1 cellular context compared by ENCODE assay signal in genomic region chr18:5237723-5238370, GRCh38.
TF ChIP-seq lines count a peak whose summit lies in the region.

No MANE protein-coding gene starts in this region.

TF ChIP-seq in HepG2, 621 proteins besides CTCF, POLR2A, EP300 and RAD21 (continued from another document and continues in another):
- TF ChIP-seq, protein P1, sequence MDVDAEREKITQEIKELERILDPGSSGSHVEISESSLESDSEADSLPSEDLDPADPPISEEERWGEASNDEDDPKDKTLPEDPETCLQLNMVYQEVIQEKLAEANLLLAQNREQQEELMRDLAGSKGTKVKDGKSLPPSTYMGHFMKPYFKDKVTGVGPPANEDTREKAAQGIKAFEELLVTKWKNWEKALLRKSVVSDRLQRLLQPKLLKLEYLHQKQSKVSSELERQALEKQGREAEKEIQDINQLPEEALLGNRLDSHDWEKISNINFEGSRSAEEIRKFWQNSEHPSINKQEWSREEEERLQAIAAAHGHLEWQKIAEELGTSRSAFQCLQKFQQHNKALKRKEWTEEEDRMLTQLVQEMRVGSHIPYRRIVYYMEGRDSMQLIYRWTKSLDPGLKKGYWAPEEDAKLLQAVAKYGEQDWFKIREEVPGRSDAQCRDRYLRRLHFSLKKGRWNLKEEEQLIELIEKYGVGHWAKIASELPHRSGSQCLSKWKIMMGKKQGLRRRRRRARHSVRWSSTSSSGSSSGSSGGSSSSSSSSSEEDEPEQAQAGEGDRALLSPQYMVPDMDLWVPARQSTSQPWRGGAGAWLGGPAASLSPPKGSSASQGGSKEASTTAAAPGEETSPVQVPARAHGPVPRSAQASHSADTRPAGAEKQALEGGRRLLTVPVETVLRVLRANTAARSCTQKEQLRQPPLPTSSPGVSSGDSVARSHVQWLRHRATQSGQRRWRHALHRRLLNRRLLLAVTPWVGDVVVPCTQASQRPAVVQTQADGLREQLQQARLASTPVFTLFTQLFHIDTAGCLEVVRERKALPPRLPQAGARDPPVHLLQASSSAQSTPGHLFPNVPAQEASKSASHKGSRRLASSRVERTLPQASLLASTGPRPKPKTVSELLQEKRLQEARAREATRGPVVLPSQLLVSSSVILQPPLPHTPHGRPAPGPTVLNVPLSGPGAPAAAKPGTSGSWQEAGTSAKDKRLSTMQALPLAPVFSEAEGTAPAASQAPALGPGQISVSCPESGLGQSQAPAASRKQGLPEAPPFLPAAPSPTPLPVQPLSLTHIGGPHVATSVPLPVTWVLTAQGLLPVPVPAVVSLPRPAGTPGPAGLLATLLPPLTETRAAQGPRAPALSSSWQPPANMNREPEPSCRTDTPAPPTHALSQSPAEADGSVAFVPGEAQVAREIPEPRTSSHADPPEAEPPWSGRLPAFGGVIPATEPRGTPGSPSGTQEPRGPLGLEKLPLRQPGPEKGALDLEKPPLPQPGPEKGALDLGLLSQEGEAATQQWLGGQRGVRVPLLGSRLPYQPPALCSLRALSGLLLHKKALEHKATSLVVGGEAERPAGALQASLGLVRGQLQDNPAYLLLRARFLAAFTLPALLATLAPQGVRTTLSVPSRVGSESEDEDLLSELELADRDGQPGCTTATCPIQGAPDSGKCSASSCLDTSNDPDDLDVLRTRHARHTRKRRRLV (CRISPR knock-in tag; IDR thresholded peaks at IDR 0.05), result peak; percentile 63
- no peak for TF ChIP-seq ZNF513 (CRISPR knock-in tag; conservative IDR thresholded peaks at IDR 0.05)
- TF ChIP-seq ZNF24 (IDR thresholded peaks at IDR 0.05), result no peak
- TF ChIP-seq, protein P2, sequence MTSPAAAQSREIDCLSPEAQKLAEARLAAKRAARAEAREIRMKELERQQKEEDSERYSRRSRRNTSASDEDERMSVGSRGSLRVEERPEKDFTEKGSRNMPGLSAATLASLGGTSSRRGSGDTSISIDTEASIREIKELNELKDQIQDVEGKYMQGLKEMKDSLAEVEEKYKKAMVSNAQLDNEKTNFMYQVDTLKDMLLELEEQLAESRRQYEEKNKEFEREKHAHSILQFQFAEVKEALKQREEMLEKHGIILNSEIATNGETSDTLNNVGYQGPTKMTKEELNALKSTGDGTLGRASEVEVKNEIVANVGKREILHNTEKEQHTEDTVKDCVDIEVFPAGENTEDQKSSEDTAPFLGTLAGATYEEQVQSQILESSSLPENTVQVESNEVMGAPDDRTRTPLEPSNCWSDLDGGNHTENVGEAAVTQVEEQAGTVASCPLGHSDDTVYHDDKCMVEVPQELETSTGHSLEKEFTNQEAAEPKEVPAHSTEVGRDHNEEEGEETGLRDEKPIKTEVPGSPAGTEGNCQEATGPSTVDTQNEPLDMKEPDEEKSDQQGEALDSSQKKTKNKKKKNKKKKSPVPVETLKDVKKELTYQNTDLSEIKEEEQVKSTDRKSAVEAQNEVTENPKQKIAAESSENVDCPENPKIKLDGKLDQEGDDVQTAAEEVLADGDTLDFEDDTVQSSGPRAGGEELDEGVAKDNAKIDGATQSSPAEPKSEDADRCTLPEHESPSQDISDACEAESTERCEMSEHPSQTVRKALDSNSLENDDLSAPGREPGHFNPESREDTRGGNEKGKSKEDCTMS (CRISPR knock-in tag; conservative IDR thresholded peaks at IDR 0.05), result no peak
- peak; percentile 75 for TF ChIP-seq EEA1 (CRISPR knock-in tag; IDR thresholded peaks at IDR 0.05; ENCODE audit: borderline replicate concordance)
- TF ChIP-seq, protein P3, sequence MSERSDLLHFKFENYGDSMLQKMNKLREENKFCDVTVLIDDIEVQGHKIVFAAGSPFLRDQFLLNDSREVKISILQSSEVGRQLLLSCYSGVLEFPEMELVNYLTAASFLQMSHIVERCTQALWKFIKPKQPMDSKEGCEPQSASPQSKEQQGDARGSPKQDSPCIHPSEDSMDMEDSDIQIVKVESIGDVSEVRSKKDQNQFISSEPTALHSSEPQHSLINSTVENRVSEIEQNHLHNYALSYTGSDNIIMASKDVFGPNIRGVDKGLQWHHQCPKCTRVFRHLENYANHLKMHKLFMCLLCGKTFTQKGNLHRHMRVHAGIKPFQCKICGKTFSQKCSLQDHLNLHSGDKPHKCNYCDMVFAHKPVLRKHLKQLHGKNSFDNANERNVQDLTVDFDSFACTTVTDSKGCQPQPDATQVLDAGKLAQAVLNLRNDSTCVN (CRISPR knock-in tag; IDR thresholded peaks at IDR 0.05; ENCODE audit: borderline replicate concordance), result peak; percentile 42; the same call in 1 of the 2 replicates
- 0 out of 2 replicates have a peak, but pooled peaks have one; percentile 54 for TF ChIP-seq ELF3 (CRISPR knock-in tag; IDR thresholded peaks at IDR 0.05)
- TF ChIP-seq MED13 (CRISPR knock-in tag; IDR thresholded peaks at IDR 0.05), result peak; percentile 54
- TF ChIP-seq SMYD3 (CRISPR knock-in tag; IDR thresholded peaks at IDR 0.05), result peak; percentile 72; the same call in 1 of the 2 replicates
- TF ChIP-seq SMAD3 (CRISPR knock-in tag; IDR thresholded peaks at IDR 0.05), result no peak
- peak; percentile 78; the same call in 1 of the 2 replicates for TF ChIP-seq ZSCAN21 (CRISPR knock-in tag; IDR thresholded peaks at IDR 0.05; ENCODE audit: borderline replicate concordance)
- TF ChIP-seq ZNF703 (CRISPR knock-in tag; IDR thresholded peaks at IDR 0.05; ENCODE audit: borderline replicate concordance), result peak; percentile 81; the same call in 1 of the 2 replicates
- TF ChIP-seq ZNF383 (CRISPR knock-in tag; IDR thresholded peaks at IDR 0.05; ENCODE audit: borderline replicate concordance), result no peak
- TF ChIP-seq ZBTB43 (CRISPR knock-in tag; conservative IDR thresholded peaks at IDR 0.05), result peak; percentile 76; the same call in 1 of the 2 replicates
- TF ChIP-seq MBD4 (IDR thresholded peaks at IDR 0.05; ENCODE audit: borderline replicate concordance, low read length), result no peak
- TF ChIP-seq SATB2 (CRISPR knock-in tag; IDR thresholded peaks at IDR 0.05), result peak; percentile 68
- TF ChIP-seq ZNF75D (CRISPR knock-in tag; IDR thresholded peaks at IDR 0.05; ENCODE audit: borderline replicate concordance), result 0 out of 2 replicates have a peak, but pooled peaks have one; percentile 48
- peak; percentile 36 for TF ChIP-seq PTBP1 (IDR thresholded peaks at IDR 0.05; ENCODE audit: low read depth, low read length, poor library complexity, severe bottlenecking)
- TF ChIP-seq, protein P4, sequence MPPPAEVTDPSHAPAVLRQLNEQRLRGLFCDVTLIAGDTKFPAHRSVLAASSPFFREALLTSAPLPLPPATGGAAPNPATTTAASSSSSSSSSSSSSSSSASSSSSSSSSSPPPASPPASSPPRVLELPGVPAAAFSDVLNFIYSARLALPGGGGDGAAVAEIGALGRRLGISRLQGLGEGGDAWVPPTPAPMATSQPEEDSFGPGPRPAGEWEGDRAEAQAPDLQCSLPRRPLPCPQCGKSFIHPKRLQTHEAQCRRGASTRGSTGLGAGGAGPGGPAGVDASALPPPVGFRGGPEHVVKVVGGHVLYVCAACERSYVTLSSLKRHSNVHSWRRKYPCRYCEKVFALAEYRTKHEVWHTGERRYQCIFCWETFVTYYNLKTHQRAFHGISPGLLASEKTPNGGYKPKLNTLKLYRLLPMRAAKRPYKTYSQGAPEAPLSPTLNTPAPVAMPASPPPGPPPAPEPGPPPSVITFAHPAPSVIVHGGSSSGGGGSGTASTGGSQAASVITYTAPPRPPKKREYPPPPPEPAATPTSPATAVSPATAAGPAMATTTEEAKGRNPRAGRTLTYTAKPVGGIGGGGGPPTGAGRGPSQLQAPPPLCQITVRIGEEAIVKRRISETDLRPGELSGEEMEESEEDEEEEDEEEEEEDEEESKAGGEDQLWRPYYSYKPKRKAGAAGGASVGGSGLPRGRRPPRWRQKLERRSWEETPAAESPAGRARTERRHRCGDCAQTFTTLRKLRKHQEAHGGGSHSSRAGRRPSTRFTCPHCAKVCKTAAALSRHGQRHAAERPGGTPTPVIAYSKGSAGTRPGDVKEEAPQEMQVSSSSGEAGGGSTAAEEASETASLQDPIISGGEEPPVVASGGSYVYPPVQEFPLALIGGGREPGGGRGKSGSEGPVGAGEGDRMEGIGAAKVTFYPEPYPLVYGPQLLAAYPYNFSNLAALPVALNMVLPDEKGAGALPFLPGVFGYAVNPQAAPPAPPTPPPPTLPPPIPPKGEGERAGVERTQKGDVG (CRISPR knock-in tag; IDR thresholded peaks at IDR 0.05; ENCODE audit: borderline replicate concordance), result no peak
- TF ChIP-seq MLX (CRISPR knock-in tag; IDR thresholded peaks at IDR 0.05), result peak; percentile 34; the same call in 1 of the 2 replicates
- no peak for TF ChIP-seq ZNF839 (CRISPR knock-in tag; IDR thresholded peaks at IDR 0.05; ENCODE audit: borderline replicate concordance)
- TF ChIP-seq ZNF883 (CRISPR knock-in tag; IDR thresholded peaks at IDR 0.05; ENCODE audit: not compliant biosample characterization), result peak; percentile 85
- no peak for TF ChIP-seq SMARCC2 (IDR thresholded peaks at IDR 0.05)
- TF ChIP-seq UBTF (CRISPR knock-in tag; IDR thresholded peaks at IDR 0.05), result peak; percentile 87; the same call in 1 of the 2 replicates
- peak; percentile 80 for TF ChIP-seq SALL1 (CRISPR knock-in tag; IDR thresholded peaks at IDR 0.05)
- no peak for TF ChIP-seq STAT5B (CRISPR knock-in tag; IDR thresholded peaks at IDR 0.05)
- TF ChIP-seq MYC (CRISPR knock-in tag; IDR thresholded peaks at IDR 0.05; ENCODE audit: borderline replicate concordance), result peak; percentile 85
- TF ChIP-seq KLF12 (CRISPR knock-in tag; IDR thresholded peaks at IDR 0.05; ENCODE audit: borderline replicate concordance), result peak; percentile 56; the same call in 1 of the 2 replicates
- TF ChIP-seq ZNF891 (CRISPR knock-in tag; IDR thresholded peaks at IDR 0.05), result peak; percentile 85
- TF ChIP-seq MTA3 (CRISPR knock-in tag; IDR thresholded peaks at IDR 0.05), result no peak
- TF ChIP-seq ZBTB20 (CRISPR knock-in tag; IDR thresholded peaks at IDR 0.05; ENCODE audit: borderline replicate concordance, low read depth), result peak; percentile 87; the same call in 1 of the 2 replicates
- TF ChIP-seq, protein P5, sequence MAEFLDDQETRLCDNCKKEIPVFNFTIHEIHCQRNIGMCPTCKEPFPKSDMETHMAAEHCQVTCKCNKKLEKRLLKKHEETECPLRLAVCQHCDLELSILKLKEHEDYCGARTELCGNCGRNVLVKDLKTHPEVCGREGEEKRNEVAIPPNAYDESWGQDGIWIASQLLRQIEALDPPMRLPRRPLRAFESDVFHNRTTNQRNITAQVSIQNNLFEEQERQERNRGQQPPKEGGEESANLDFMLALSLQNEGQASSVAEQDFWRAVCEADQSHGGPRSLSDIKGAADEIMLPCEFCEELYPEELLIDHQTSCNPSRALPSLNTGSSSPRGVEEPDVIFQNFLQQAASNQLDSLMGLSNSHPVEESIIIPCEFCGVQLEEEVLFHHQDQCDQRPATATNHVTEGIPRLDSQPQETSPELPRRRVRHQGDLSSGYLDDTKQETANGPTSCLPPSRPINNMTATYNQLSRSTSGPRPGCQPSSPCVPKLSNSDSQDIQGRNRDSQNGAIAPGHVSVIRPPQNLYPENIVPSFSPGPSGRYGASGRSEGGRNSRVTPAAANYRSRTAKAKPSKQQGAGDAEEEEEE (CRISPR knock-in tag; IDR thresholded peaks at IDR 0.05; ENCODE audit: borderline replicate concordance), result peak; percentile 78; the same call in 1 of the 2 replicates
- 0 out of 2 replicates have a peak, but pooled peaks have one; percentile 29 for TF ChIP-seq ZNF124 (CRISPR knock-in tag; IDR thresholded peaks at IDR 0.05)
- 0 out of 2 replicates have a peak, but pooled peaks have one; percentile 6 for TF ChIP-seq RARA (CRISPR knock-in tag; IDR thresholded peaks at IDR 0.05)
- TF ChIP-seq THYN1 (CRISPR knock-in tag; IDR thresholded peaks at IDR 0.05; ENCODE audit: borderline replicate concordance, low read depth), result 0 out of 2 replicates have a peak, but pooled peaks have one; percentile 76
- 0 out of 2 replicates have a peak, but pooled peaks have one; percentile 44 for TF ChIP-seq ZNF672 (CRISPR knock-in tag; IDR thresholded peaks at IDR 0.05)
- TF ChIP-seq MYNN (CRISPR knock-in tag; IDR thresholded peaks at IDR 0.05; ENCODE audit: low read depth), result no peak
- TF ChIP-seq CAMTA2 (CRISPR knock-in tag; IDR thresholded peaks at IDR 0.05; ENCODE audit: borderline replicate concordance), result peak; percentile 30; the same call in 1 of the 2 replicates
- peak; percentile 89; the same call in 1 of the 2 replicates for TF ChIP-seq ZNF546 (CRISPR knock-in tag; conservative IDR thresholded peaks at IDR 0.05)
